In the genomic region with DNA sequence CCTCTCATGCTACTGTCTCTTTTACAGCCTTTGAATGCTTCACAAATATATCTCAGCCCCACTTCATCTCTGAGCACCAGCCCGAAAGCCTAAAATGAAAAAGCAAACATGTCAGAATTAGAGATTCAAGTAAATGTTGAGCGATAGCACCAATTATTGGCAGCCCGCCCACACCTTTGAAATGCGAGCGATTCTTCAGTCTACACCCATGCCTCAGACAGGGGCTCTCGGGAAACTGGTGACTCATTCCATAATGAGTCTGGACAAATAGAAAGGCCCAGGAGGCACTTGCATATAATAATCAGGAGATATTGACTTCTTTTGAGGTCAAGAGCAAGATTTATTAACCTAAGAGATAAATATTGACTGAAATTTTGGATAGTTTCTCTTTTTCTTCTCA, we compare ENCODE assay signal across 9 cellular contexts.
A peak's percentile ranks its signal among the peaks of the same experiment; 100 is the strongest.
DNase-seq lines count a peak whose midpoint lies in the region; FAIRE-seq and TF ChIP-seq lines count a peak whose summit lies in the region.
"Had no signal": no experiment of that assay in that cellular context is flagged by ENCODE, and none has a peak within 500 bp of the region (broad histone marks: within the 10 kb centered on the region; RNA-seq: fewer than 3 reads in every experiment).

No MANE protein-coding gene starts in this region.

- H3K4me1 Mint-ChIP-seq in MCF 10A (ENCODE audit: insufficient read depth, unreplicated experiment) (peaks cover 11% of the 10 kb centered on the region), HFFc6 (ENCODE audit: low read depth) (no peaks in the 10 kb centered on the region)

- no peak for TF ChIP-seq CTCF in MCF 10A (IDR thresholded peaks at IDR 0.05; ENCODE audit: unreplicated experiment)
- no peak for TF ChIP-seq CTCF in HFFc6 (IDR thresholded peaks at IDR 0.05)

- H3K27me3 ChIP-seq in neuron (ENCODE audit: insufficient read depth, low read length) = no peaks in the 10 kb centered on the region

- DNase-seq in EL (peak; percentile 28), NCI-H2081 treated with DMSO at 0.1 percent for 48 hours (lab: John Stamatoyannopoulos, UW) (peak; percentile 3), MCF 10A (ENCODE audit: unreplicated experiment) (peak; percentile 76), NCI-H1694 treated with DMSO at 0.1 percent for 48 hours (lab: John Stamatoyannopoulos, UW) (no peak), HFFc6 (no peak), frontal cortex (ENCODE audit: low spot score in 2 of 2) (no peak), GM19240 (ENCODE audit: insufficient read length, low spot score) (no peak)
- DNase-seq: activated CD4-positive, CD25-positive, alpha-beta regulatory T cell had no signal

- H3K27me3 Mint-ChIP-seq in MCF 10A (ENCODE audit: insufficient read depth, unreplicated experiment) (no peaks in the 10 kb centered on the region), HFFc6 (ENCODE audit: insufficient read depth) (peaks cover 19% of the 10 kb centered on the region)

- H3K36me3 ChIP-seq in neuron (ENCODE audit: insufficient read depth, low read length) = no peaks in the 10 kb centered on the region

- H3K4me3 Mint-ChIP-seq in MCF 10A (ENCODE audit: unreplicated experiment) = no peak overlapping the region
- no peak overlapping the region for H3K4me3 Mint-ChIP-seq in HFFc6

- CTCF ChIA-PET in MCF 10A (lab: Yijun Ruan, JAX) = no interaction called here

- H3K9me3 ChIP-seq in neuron (ENCODE audit: low read length) = no peaks in the 10 kb centered on the region

- H3K36me3 Mint-ChIP-seq in MCF 10A (ENCODE audit: insufficient read depth, unreplicated experiment) (no peaks in the 10 kb centered on the region), HFFc6 (ENCODE audit: low read depth) (no peaks in the 10 kb centered on the region)

- no peak for FAIRE-seq in frontal cortex (lab: Jason Lieb, UNC)

- BruUV-seq in MCF 10A (replicated peaks; lab: Mats Ljungman, UMichigan) = no TSS peak

- no peak overlapping the region for H3K4me3 ChIP-seq in neuron (ENCODE audit: low read length)

- H3K27ac Mint-ChIP-seq in MCF 10A (ENCODE audit: low read depth, unreplicated experiment) (no peak overlapping the region), HFFc6 (no peak overlapping the region)

- H3K4me1 ChIP-seq in neuron (ENCODE audit: insufficient read depth, low read length) = peaks cover 6% of the 10 kb centered on the region

- POLR2A ChIA-PET in MCF 10A (lab: Yijun Ruan, JAX) = interaction anchor here (0.6 kb wide), 1 partner anchor 530 kb away, joined by 3 read pairs; no protein-coding TSS in a partner anchor

- peak overlapping the region; percentile 9 for H2AFZ ChIP-seq in neuron (ENCODE audit: low read depth, low read length)

- no peaks in the 10 kb centered on the region for H3K9me3 Mint-ChIP-seq in MCF 10A (ENCODE audit: unreplicated experiment)
- no peaks in the 10 kb centered on the region for H3K9me3 Mint-ChIP-seq in HFFc6

- intact Hi-C loops in MCF 10A (cut with micrococcal nuclease) = loop anchor here (10.0 kb wide), 2 partner anchors 331 to 929 kb away; no protein-coding TSS in a partner anchor

Comparison
In these comparisons a context has a peak if more than half of its experiments do, and no peak if none do; other contexts are left out.
1. DNase-seq: peak in EL (single experiment), NCI-H2081 treated with DMSO at 0.1 percent for 48 hours (single experiment) and MCF 10A (single experiment); none in NCI-H1694 treated with DMSO at 0.1 percent for 48 hours (single experiment), HFFc6 (single experiment), frontal cortex (0 of 2) and GM19240 (single experiment).